In genomic region chr12:121957831-121958515, GRCh38 we compare ENCODE assay signal across 15 cellular contexts.
"Had no signal": no experiment of that assay in that cellular context is flagged by ENCODE, and none has a peak within 500 bp of the region (broad histone marks: within the 10 kb centered on the region; RNA-seq: fewer than 3 reads in every experiment).

No MANE protein-coding gene starts in this region.

- H3K4me3 Mint-ChIP-seq: activated naive CD4-positive, alpha-beta T cell treated with anti-CD3 and anti-CD28 coated beads for 36 hours; activated naive CD8-positive, alpha-beta T cell treated with anti-CD3 and anti-CD28 coated beads, Interleukin-2, amount 50 U/mL, for 24 hours; nephron progenitor cell had no signal

- DNase-seq: activated CD4-positive, alpha-beta T cell treated with anti-CD3 and anti-CD28 coated beads for 1 hour; activated CD4-positive, alpha-beta T cell treated with anti-CD3 and anti-CD28 coated beads, Interleukin-2, amount 50 U/mL, for 4 hours; activated naive CD4-positive, alpha-beta T cell treated with anti-CD3 and anti-CD28 coated beads for 36 hours; activated naive CD8-positive, alpha-beta T cell treated with anti-CD3 and anti-CD28 coated beads, Interleukin-2, amount 50 U/mL, for 24 hours; aorta; cerebellar nuclear complex; effector CD8-positive, alpha-beta T cell; glutamatergic neuron; nephron progenitor cell; stimulated activated naive CD8-positive, alpha-beta T cell treated with anti-CD3 and anti-CD28 coated beads, Interleukin-15, Interleukin-2, amounts not matched to agents 100 U/mL and 50 U/mL, for 24 hours; transverse colon had no signal

- ATAC-seq: activated naive CD8-positive, alpha-beta T cell treated with anti-CD3 and anti-CD28 coated beads, Interleukin-2, amount 50 U/mL, for 24 hours; stimulated activated naive CD8-positive, alpha-beta T cell treated with anti-CD3 and anti-CD28 coated beads, Interleukin-15, Interleukin-2, amounts not matched to agents 100 U/mL and 50 U/mL, for 24 hours had no signal

- H3K9me3 Mint-ChIP-seq: activated naive CD4-positive, alpha-beta T cell treated with anti-CD3 and anti-CD28 coated beads for 36 hours; activated naive CD8-positive, alpha-beta T cell treated with anti-CD3 and anti-CD28 coated beads, Interleukin-2, amount 50 U/mL, for 24 hours; activated T-helper 2 cell treated with anti-CD3 and anti-CD28 coated beads, Interferon-gamma antibody, Interleukin-2, Interleukin-4, amounts not matched to agents 10 μg/mL and 5 μg/mL and 100 μg/mL, durations not matched to agents 14 hours and 24 hours and 36 hours had no signal

- H3K4me3 ChIP-seq: breast epithelium, prostate gland, transverse colon, vagina had no signal

- H3K27ac Mint-ChIP-seq: activated naive CD4-positive, alpha-beta T cell treated with anti-CD3 and anti-CD28 coated beads for 36 hours; activated naive CD8-positive, alpha-beta T cell treated with anti-CD3 and anti-CD28 coated beads, Interleukin-2, amount 50 U/mL, for 24 hours; activated T-helper 2 cell treated with anti-CD3 and anti-CD28 coated beads, Interferon-gamma antibody, Interleukin-2, Interleukin-4, amounts not matched to agents 10 μg/mL and 5 μg/mL and 100 μg/mL, durations not matched to agents 14 hours and 24 hours and 36 hours had no signal
